Comparison of ENCODE assay signal across 13 cellular contexts in genomic region chr16:75576384-75576811, GRCh38. TPM values are rescaled to one million over a fixed set of nuclear protein-coding genes. Genes with fewer than 3 reads are reported as not detected.
DNase-seq lines count a peak whose midpoint lies in the region; ATAC-seq and TF ChIP-seq lines count a peak whose summit lies in the region.
"Had no signal": no experiment of that assay in that cellular context is flagged by ENCODE, and none has a peak within 500 bp of the region (broad histone marks: within the 10 kb centered on the region; RNA-seq: fewer than 3 reads in every experiment).

No MANE protein-coding gene starts in this region.

- H3K9me3 ChIP-seq in left ventricle myocardium inferior (replicated peaks) (no peaks in the 10 kb centered on the region), spleen (no peaks in the 10 kb centered on the region)
- H3K9me3 ChIP-seq: right lobe of liver had no signal

- no peak overlapping the region for H3K27ac ChIP-seq in left ventricle myocardium inferior (replicated peaks)
- H3K27ac ChIP-seq in spleen = peak overlapping the region in 2 of 8 donors; percentile 10 to 38
- H3K27ac ChIP-seq: right lobe of liver had no signal

- peak overlapping the region; percentile 33 for H3K27ac Mint-ChIP-seq in activated naive CD8-positive, alpha-beta T cell treated with anti-CD3 and anti-CD28 coated beads, Interleukin-2, amount 50 U/mL, for 24 hours
- H3K27ac Mint-ChIP-seq: activated CD8-positive, alpha-beta memory T cell treated with anti-CD3 and anti-CD28 coated beads, Interleukin-2, amount 10 ng/mL, durations not matched to agents 7 days and 5 days had no signal

- H3K9me3 Mint-ChIP-seq in activated naive CD8-positive, alpha-beta T cell treated with anti-CD3 and anti-CD28 coated beads, Interleukin-2, amount 50 U/mL, for 24 hours = no peaks in the 10 kb centered on the region
- H3K9me3 Mint-ChIP-seq: T-cell had no signal

- H3K27me3 Mint-ChIP-seq in activated naive CD8-positive, alpha-beta T cell treated with anti-CD3 and anti-CD28 coated beads, Interleukin-2, amount 50 U/mL, for 24 hours = no peaks in the 10 kb centered on the region
- H3K27me3 Mint-ChIP-seq: activated CD8-positive, alpha-beta memory T cell treated with anti-CD3 and anti-CD28 coated beads, Interleukin-2, amount 10 ng/mL, durations not matched to agents 7 days and 5 days; T-cell had no signal

- H3K27me3 ChIP-seq in left ventricle myocardium inferior (ENCODE audit: low read depth) (no peaks in the 10 kb centered on the region), spleen (replicated peaks in 1 of 7) (no peaks in the 10 kb centered on the region)
- H3K27me3 ChIP-seq: right lobe of liver had no signal

- peaks cover 87% of the 10 kb centered on the region for H3K36me3 ChIP-seq in left ventricle myocardium inferior
- peaks cover 0 to 100% (median 80%) of the 10 kb centered on the region in 6 donors for H3K36me3 ChIP-seq in spleen

- in situ Hi-C loops in GM13976 (cut with MboI; ENCODE audit: low sequenced_read_pairs, unreplicated experiment) = no loop called here

- ATAC-seq in GM21360 (IDR thresholded peaks at IDR 0.05; ENCODE audit: unreplicated experiment) (peak; percentile 68), HG03039 (IDR thresholded peaks at IDR 0.05; ENCODE audit: unreplicated experiment) (peak; percentile 47)
- peak; percentile 35 for ATAC-seq in activated naive CD8-positive, alpha-beta T cell treated with anti-CD3 and anti-CD28 coated beads, Interleukin-2, amount 50 U/mL, for 24 hours
- ATAC-seq: activated CD8-positive, alpha-beta memory T cell treated with anti-CD3 and anti-CD28 coated beads, Interleukin-2, amount 10 ng/mL, durations not matched to agents 7 days and 5 days; right lobe of liver; T-cell had no signal

- no peak overlapping the region for H3K4me3 Mint-ChIP-seq in activated naive CD8-positive, alpha-beta T cell treated with anti-CD3 and anti-CD28 coated beads, Interleukin-2, amount 50 U/mL, for 24 hours
- H3K4me3 Mint-ChIP-seq: activated CD8-positive, alpha-beta memory T cell treated with anti-CD3 and anti-CD28 coated beads, Interleukin-2, amount 10 ng/mL, durations not matched to agents 7 days and 5 days; T-cell had no signal

- WGBS in spleen, 5 donors = 66 to 82% (median 71%) methylated on average over 3 of the region's 3 CpGs

- TF ChIP-seq CTCF in GM13976 (IDR thresholded peaks at IDR 0.05; ENCODE audit: borderline replicate concordance, control extremely low read depth, extremely low read depth, insufficient read depth, missing control alignments) (no peak), left ventricle myocardium inferior (IDR thresholded peaks at IDR 0.05; ENCODE audit: borderline replicate concordance) (no peak), spleen (IDR thresholded peaks at IDR 0.05 in 8 of 11, conservative IDR thresholded peaks at IDR 0.05 in 3 of 11) (no peak)

- no peak for TF ChIP-seq POLR2A in spleen (IDR thresholded peaks at IDR 0.05)

- DNase-seq in GM13976 (ENCODE audit: low spot score) = peak; percentile 56
- no peak for DNase-seq in activated naive CD8-positive, alpha-beta T cell treated with anti-CD3 and anti-CD28 coated beads, Interleukin-2, amount 50 U/mL, for 24 hours
- no peak for DNase-seq in left ventricle myocardium inferior
- DNase-seq in spleen = no peak
- no peak for DNase-seq in NCI-H345 (lab: John Stamatoyannopoulos, UW)
- no peak for DNase-seq in activated CD4-positive, alpha-beta T cell treated with anti-CD3 and anti-CD28 coated beads for 48 hours
- DNase-seq: activated CD8-positive, alpha-beta memory T cell treated with anti-CD3 and anti-CD28 coated beads, Interleukin-2, amount 10 ng/mL, durations not matched to agents 7 days and 5 days; erythroblast; NCI-H774; right lobe of liver; T-cell had no signal

- H3K4me1 ChIP-seq in left ventricle myocardium inferior (peaks cover 58% of the 10 kb centered on the region), spleen (peaks cover 0 to 68% (median 38%) of the 10 kb centered on the region in 6 donors)
- H3K4me1 ChIP-seq: right lobe of liver had no signal

- intact Hi-C loops in left ventricle myocardium inferior (cut with micrococcal nuclease) = no loop called here
- intact Hi-C loops in spleen (cut with DNase I; ENCODE audit: low total_unique reads) = no loop called here

- H3K36me3 Mint-ChIP-seq in activated naive CD8-positive, alpha-beta T cell treated with anti-CD3 and anti-CD28 coated beads, Interleukin-2, amount 50 U/mL, for 24 hours (ENCODE audit: low read depth) = peaks cover 31% of the 10 kb centered on the region

- H3K4me3 ChIP-seq in left ventricle myocardium inferior (no peak overlapping the region), spleen (no peak overlapping the region)
- H3K4me3 ChIP-seq: right lobe of liver had no signal

- peaks cover 26% of the 10 kb centered on the region for H3K4me1 Mint-ChIP-seq in activated naive CD8-positive, alpha-beta T cell treated with anti-CD3 and anti-CD28 coated beads, Interleukin-2, amount 50 U/mL, for 24 hours

RNA-seq across cellular contexts. Expression of gene GABARAPL2, which starts 10.2 kb away (rescaled TPM):
- total RNA-seq in left ventricle myocardium inferior (280 TPM), spleen (100 to 1,000 TPM; 111 to 133 (median 119) TPM)
- polyA plus RNA-seq in spleen = 100 to 1,000 TPM in 2 of 3 donors, 10 to 100 TPM in 1; 86.6 to 169 (median 130) TPM

RNA-seq across cellular contexts. Expression of gene TMEM231, which starts 20.3 kb away (rescaled TPM):
- total RNA-seq in left ventricle myocardium inferior = 6.6 TPM
- 1 to 10 TPM; 2.7 to 6.7 (median 3.5) TPM for total RNA-seq in spleen
- polyA plus RNA-seq in spleen = 1 to 10 TPM; 2.2 to 3.3 (median 2.3) TPM

RNA-seq across cellular contexts. Expression of gene CHST5, which starts 40.5 kb away (rescaled TPM):
- total RNA-seq in left ventricle myocardium inferior = 0.85 TPM
- under 1 TPM in 2 of 7 donors, not detected in 5; 0.18 to 0.20 TPM for total RNA-seq in spleen
- polyA plus RNA-seq in spleen = under 1 TPM; 0.03 to 0.07 (median 0.06) TPM
- total RNA-seq: right lobe of liver had no signal

RNA-seq across cellular contexts. Expression of gene ADAT1, which starts 46.7 kb away (rescaled TPM):
- total RNA-seq in left ventricle myocardium inferior (28.4 TPM), spleen (100 to 1,000 TPM in 1 of 7 donors, 10 to 100 TPM in 6; 42.5 to 120 (median 65.5) TPM)
- polyA plus RNA-seq in spleen = 10 to 100 TPM; 13.2 to 18.3 (median 14.5) TPM
